9 cellular contexts compared by ENCODE assay signal in the genomic region with DNA sequence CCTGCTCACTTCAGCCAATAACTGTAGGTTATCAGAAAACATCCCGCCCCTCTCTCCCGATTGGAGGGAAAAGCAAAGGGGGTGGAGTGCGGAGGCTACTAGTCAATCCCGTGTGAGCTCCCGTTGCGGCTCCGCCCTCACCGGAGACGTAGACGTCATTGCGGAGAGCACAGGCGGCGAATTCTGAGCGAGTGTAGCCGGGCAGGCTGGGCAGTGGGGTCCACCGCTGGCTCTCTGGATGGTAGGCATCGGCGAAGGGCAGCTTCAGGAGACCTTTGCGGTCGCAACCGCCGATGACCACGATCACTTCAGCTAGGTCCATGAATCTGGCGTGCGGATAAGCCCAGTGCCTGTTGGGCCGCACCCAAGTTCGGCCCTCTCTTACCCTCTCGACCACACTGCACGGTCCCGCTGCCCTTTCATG. TPM values are rescaled to one million over a fixed set of nuclear protein-coding genes. Genes with fewer than 3 reads are reported as not detected.
DNase-seq lines count a peak whose midpoint lies in the region; ATAC-seq and TF ChIP-seq lines count a peak whose summit lies in the region.
"Had no signal": no experiment of that assay in that cellular context is flagged by ENCODE, and none has a peak within 500 bp of the region (broad histone marks: within the 10 kb centered on the region; RNA-seq: fewer than 3 reads in every experiment).

No MANE protein-coding gene starts in this region.

- in situ Hi-C loops in Panc1 (cut with HindIII; ENCODE audit: low pct_unique_long_range_greater_than_20kb, low sequenced_read_pairs), result no loop called here

- intact Hi-C loops in Panc1 (cut with micrococcal nuclease; ENCODE audit: unreplicated experiment) (no loop called here), upper lobe of right lung (cut with DNase I) (no loop called here)

- no peaks in the 10 kb centered on the region for H3K9me2 ChIP-seq in GM23338 (ENCODE audit: insufficient read depth)

- ATAC-seq in GM23338, result no peak; the same call in 2 of the 3 replicates
- peak; percentile 73 for ATAC-seq in Panc1
- ATAC-seq in upper lobe of right lung, result peak; percentile 92

- H3K4me3 ChIP-seq in BLaER1, result peak overlapping the region; percentile 58
- H3K4me3 ChIP-seq in GM23338, result no peak overlapping the region
- peak overlapping the region; percentile 36 to 55 for H3K4me3 ChIP-seq in Panc1 (ENCODE audit: low read depth in 2 of 2, low read length in 2 of 2)
- H3K4me3 ChIP-seq in upper lobe of right lung, result peak overlapping the region; percentile 53

- H3K27me3 Mint-ChIP-seq in GM23338 (ENCODE audit: insufficient read depth, low read depth, poor library complexity) (peaks cover 61% of the 10 kb centered on the region), progenitor cell of endocrine pancreas (peaks cover 56% of the 10 kb centered on the region)
- peaks cover 28% of the 10 kb centered on the region for H3K27me3 Mint-ChIP-seq in activated naive CD4-positive, alpha-beta T cell treated with anti-CD3 and anti-CD28 coated beads, Interleukin-2, amount 50 U/mL, for 24 hours

- H3K79me2 ChIP-seq in GM23338 (replicated peaks; ENCODE audit: insufficient read depth), result no peaks in the 10 kb centered on the region

- peaks cover 6% of the 10 kb centered on the region; the same call in 1 of the 2 replicates for H3F3A ChIP-seq in GM23338 (replicated peaks; ENCODE audit: low read depth)

- H3K27ac Mint-ChIP-seq in GM23338 (no peak overlapping the region), progenitor cell of endocrine pancreas (no peak overlapping the region)
- H3K27ac Mint-ChIP-seq in activated naive CD4-positive, alpha-beta T cell treated with anti-CD3 and anti-CD28 coated beads, Interleukin-2, amount 50 U/mL, for 24 hours, result no peak overlapping the region

- H2AFZ ChIP-seq in GM23338, result no peak overlapping the region

- no peak overlapping the region for H3K9ac ChIP-seq in BLaER1

- H3K9me3 Mint-ChIP-seq in GM23338 (peaks cover 21% of the 10 kb centered on the region), progenitor cell of endocrine pancreas (ENCODE audit: low read depth) (peaks cover 9% of the 10 kb centered on the region)
- H3K9me3 Mint-ChIP-seq in activated naive CD4-positive, alpha-beta T cell treated with anti-CD3 and anti-CD28 coated beads, Interleukin-2, amount 50 U/mL, for 24 hours, result no peaks in the 10 kb centered on the region

- H4K20me1 ChIP-seq in BLaER1 (peaks cover 27% of the 10 kb centered on the region), GM23338 (replicated peaks; ENCODE audit: insufficient read depth) (no peaks in the 10 kb centered on the region; the same call in 1 of the 2 replicates)

- H3K4me1 ChIP-seq in BLaER1 (peaks cover 19% of the 10 kb centered on the region), GM23338 (ENCODE audit: insufficient read depth) (peaks cover 18% of the 10 kb centered on the region), Panc1 (ENCODE audit: control insufficient read depth, insufficient read depth, low read length) (peaks cover 20% of the 10 kb centered on the region), upper lobe of right lung (peaks cover 12% of the 10 kb centered on the region)

- TF ChIP-seq CTCF in GM23338 (conservative IDR thresholded peaks at IDR 0.05; ENCODE audit: low read depth in 2 of 2), result no peak
- no peak for TF ChIP-seq CTCF in Panc1 (IDR thresholded peaks at IDR 0.05)
- no peak for TF ChIP-seq CTCF in progenitor cell of endocrine pancreas (IDR thresholded peaks at IDR 0.05; ENCODE audit: unreplicated experiment)
- TF ChIP-seq CTCF in upper lobe of right lung (IDR thresholded peaks at IDR 0.05), result no peak

- peaks cover 22% of the 10 kb centered on the region for H3K36me3 ChIP-seq in BLaER1
- H3K36me3 ChIP-seq in GM23338 (ENCODE audit: insufficient read depth), result no peaks in the 10 kb centered on the region
- H3K36me3 ChIP-seq in Panc1 (ENCODE audit: control insufficient read depth, insufficient read depth, low read length), result no peaks in the 10 kb centered on the region
- no peaks in the 10 kb centered on the region for H3K36me3 ChIP-seq in upper lobe of right lung

- H3K36me3 Mint-ChIP-seq in GM23338 (ENCODE audit: low read depth) (peaks cover 20% of the 10 kb centered on the region), progenitor cell of endocrine pancreas (ENCODE audit: insufficient read depth) (peaks cover 9% of the 10 kb centered on the region)
- H3K36me3 Mint-ChIP-seq in activated naive CD4-positive, alpha-beta T cell treated with anti-CD3 and anti-CD28 coated beads, Interleukin-2, amount 50 U/mL, for 24 hours, result peaks cover 5% of the 10 kb centered on the region

- H3K4me3 Mint-ChIP-seq in GM23338, result no peak overlapping the region
- H3K4me3 Mint-ChIP-seq in activated naive CD4-positive, alpha-beta T cell treated with anti-CD3 and anti-CD28 coated beads, Interleukin-2, amount 50 U/mL, for 24 hours, result peak overlapping the region; percentile 83
- H3K4me3 Mint-ChIP-seq in progenitor cell of endocrine pancreas (ENCODE audit: low read depth), result peak overlapping the region; percentile 38

- DNase-seq in GM23338 (ENCODE audit: low spot score), result peak; percentile 87
- no peak for DNase-seq in Panc1 (ENCODE audit: low read depth, low spot score)
- DNase-seq in globus pallidus (ENCODE audit: low spot score), result peak; percentile 86
- no peak for DNase-seq in progenitor cell of endocrine pancreas (ENCODE audit: low spot score, unreplicated experiment)
- DNase-seq in upper lobe of right lung, result peak; percentile 95
- DNase-seq in NCI-H2107 (lab: John Stamatoyannopoulos, UW), result no peak

- peaks cover 69% of the 10 kb centered on the region for H3K27me3 ChIP-seq in BLaER1
- peaks cover 64% of the 10 kb centered on the region for H3K27me3 ChIP-seq in GM23338 (ENCODE audit: insufficient read depth)
- H3K27me3 ChIP-seq in Panc1 (ENCODE audit: control insufficient read depth, insufficient read depth, low read length), result no peaks in the 10 kb centered on the region
- H3K27me3 ChIP-seq in upper lobe of right lung, result peaks cover 13% of the 10 kb centered on the region

- POLR2A ChIA-PET in Panc1 (lab: Charles Lee), result interaction anchor here (0.6 kb wide), 1 partner anchor 150 kb away, joined by 3 read pairs; no protein-coding TSS in a partner anchor

- H3K4me2 ChIP-seq in BLaER1 (peak overlapping the region; percentile 65), GM23338 (no peak overlapping the region)

- BruUV-seq in Panc1 (replicated peaks; lab: Mats Ljungman, UMichigan), result no TSS peak

- H3K27ac ChIP-seq in BLaER1 (no peak overlapping the region), GM23338 (ENCODE audit: low read depth) (no peak overlapping the region), Panc1 (ENCODE audit: low read length) (peak overlapping the region; percentile 30), upper lobe of right lung (peak overlapping the region; percentile 63)
- H3K27ac ChIP-seq: neutrophil had no signal

- H3K9me3 ChIP-seq in BLaER1 (peaks cover 12% of the 10 kb centered on the region; the same call in 1 of the 2 replicates), Panc1 (ENCODE audit: control insufficient read depth, insufficient read depth, low read depth, low read length) (no peaks in the 10 kb centered on the region), upper lobe of right lung (no peaks in the 10 kb centered on the region)

- CTCF ChIA-PET in Panc1 (lab: Charles Lee), result interaction anchor here (0.8 kb wide), 1 partner anchor 12 kb away, joined by 5 read pairs; no protein-coding TSS in a partner anchor

- peaks cover 34% of the 10 kb centered on the region for H3K4me1 Mint-ChIP-seq in GM23338
- H3K4me1 Mint-ChIP-seq in activated naive CD4-positive, alpha-beta T cell treated with anti-CD3 and anti-CD28 coated beads, Interleukin-2, amount 50 U/mL, for 24 hours, result peaks cover 21% of the 10 kb centered on the region
- H3K4me1 Mint-ChIP-seq in progenitor cell of endocrine pancreas (ENCODE audit: low read depth), result peaks cover 10% of the 10 kb centered on the region

TF ChIP-seq in GM23338, 12 proteins besides CTCF, POLR2A, EP300 and RAD21 (continues in another document):
- no peak for TF ChIP-seq NANOG (IDR thresholded peaks at IDR 0.05; ENCODE audit: borderline replicate concordance)
- TF ChIP-seq ZNF331 (CRISPR knock-in tag; IDR thresholded peaks at IDR 0.05; ENCODE audit: low read depth), result no peak
- TF ChIP-seq ZNF114 (CRISPR knock-in tag; IDR thresholded peaks at IDR 0.05), result no peak
- TF ChIP-seq, protein P1, sequence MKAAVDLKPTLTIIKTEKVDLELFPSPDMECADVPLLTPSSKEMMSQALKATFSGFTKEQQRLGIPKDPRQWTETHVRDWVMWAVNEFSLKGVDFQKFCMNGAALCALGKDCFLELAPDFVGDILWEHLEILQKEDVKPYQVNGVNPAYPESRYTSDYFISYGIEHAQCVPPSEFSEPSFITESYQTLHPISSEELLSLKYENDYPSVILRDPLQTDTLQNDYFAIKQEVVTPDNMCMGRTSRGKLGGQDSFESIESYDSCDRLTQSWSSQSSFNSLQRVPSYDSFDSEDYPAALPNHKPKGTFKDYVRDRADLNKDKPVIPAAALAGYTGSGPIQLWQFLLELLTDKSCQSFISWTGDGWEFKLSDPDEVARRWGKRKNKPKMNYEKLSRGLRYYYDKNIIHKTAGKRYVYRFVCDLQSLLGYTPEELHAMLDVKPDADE (IDR thresholded peaks at IDR 0.05), result no peak

RNA-seq across cellular contexts. Expression of a gene that starts 4.7 kb away (rescaled TPM):
- 0.28 and 1.1 TPM in 2 replicates for total RNA-seq in GM23338 (2014; rRNA removed; shearing (Covaris generic))
- 0.10 TPM in 1 of 2 replicates, not detected in the other for polyA plus RNA-seq in GM23338 (2016; fragmentation: Nextera tagmentation; extraction: Ambion mirVana)
- 10.9 TPM for total RNA-seq in Panc1 (2021; ENCODE audit: unreplicated experiment)
- 18.9 TPM for polyA plus RNA-seq in Panc1 (2012; ENCODE audit: insufficient read length)
- 0.55 and 1.2 TPM in 2 replicates for total RNA-seq in progenitor cell of endocrine pancreas
- 3.4 TPM for total RNA-seq in upper lobe of right lung

RNA-seq across cellular contexts. Expression of a gene that starts 29.0 kb away (rescaled TPM):
- total RNA-seq in GM23338 (2014; rRNA removed; shearing (Covaris generic)), result 1,200 and 1,745 TPM in 2 replicates
- polyA plus RNA-seq in GM23338 (2016; fragmentation: Nextera tagmentation; extraction: Ambion mirVana), result 2,793 and 2,848 TPM in 2 replicates
- 2,945 TPM for total RNA-seq in Panc1 (2021; ENCODE audit: unreplicated experiment)
- 2,908 TPM for polyA plus RNA-seq in Panc1 (2012; ENCODE audit: insufficient read length)
- total RNA-seq in progenitor cell of endocrine pancreas, result 2,637 and 2,682 TPM in 2 replicates
- 1,778 TPM for total RNA-seq in upper lobe of right lung

Comparison
In these comparisons a context has a peak if more than half of its experiments do, and no peak if none do; other contexts are left out.
1. H3K27ac ChIP-seq: peak in Panc1 (single experiment) and upper lobe of right lung (single experiment); none in BLaER1 (single experiment) and GM23338 (single experiment).
2. DNase-seq: peak in GM23338 (single experiment), globus pallidus (single experiment) and upper lobe of right lung (single experiment); none in Panc1 (single experiment), progenitor cell of endocrine pancreas (single experiment) and NCI-H2107 (single experiment).